Comparison of ENCODE assay signal across 9 cellular contexts in the genomic region with DNA sequence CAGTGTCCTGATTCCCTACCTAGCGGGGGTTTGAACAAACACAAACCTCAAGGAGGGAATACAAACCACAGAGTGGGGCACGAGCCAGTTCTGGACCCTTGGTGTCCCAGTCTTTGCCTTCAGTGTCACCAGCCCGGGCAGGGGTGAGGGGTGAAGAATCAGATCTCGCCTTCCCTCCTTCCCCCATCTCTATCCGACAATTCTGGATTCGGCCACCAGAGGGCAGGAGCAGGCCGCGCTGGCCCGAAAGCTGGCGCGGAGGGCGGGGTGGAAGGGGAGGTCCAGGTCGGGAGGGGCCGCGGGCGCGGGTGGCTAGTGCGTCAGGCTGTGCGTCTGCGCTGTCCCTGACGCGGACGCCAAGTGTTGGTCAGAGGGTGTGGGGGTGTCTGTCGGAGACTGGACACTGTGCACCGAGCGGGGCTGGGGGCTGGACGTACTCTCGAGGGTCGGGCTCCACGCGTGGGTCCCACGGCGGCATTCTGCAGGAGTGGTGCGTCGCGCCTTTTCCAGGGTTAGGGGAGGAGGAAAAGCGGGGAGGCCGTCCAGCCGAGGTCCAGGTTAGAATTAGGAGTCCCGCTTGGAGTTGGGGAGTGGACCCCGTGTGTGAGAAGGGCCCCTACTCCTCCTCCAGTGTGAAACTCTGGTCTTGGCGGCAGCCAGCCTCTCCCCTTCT. TPM values are rescaled to one million over a fixed set of nuclear protein-coding genes. Genes with fewer than 3 reads are reported as not detected.
DNase-seq lines count a peak whose midpoint lies in the region; ATAC-seq, FAIRE-seq and TF ChIP-seq lines count a peak whose summit lies in the region.
"Had no signal": no experiment of that assay in that cellular context is flagged by ENCODE, and none has a peak within 500 bp of the region (broad histone marks: within the 10 kb centered on the region; RNA-seq: fewer than 3 reads in every experiment).

No MANE protein-coding gene starts in this region.

- H2AFZ ChIP-seq in H1 (ENCODE audit: low read length): no peak overlapping the region

- no peaks in the 10 kb centered on the region for H3K79me2 ChIP-seq in H1 (ENCODE audit: control insufficient read depth in 1 of 2, insufficient read depth in 2 of 2, low read length in 2 of 2)
- no peaks in the 10 kb centered on the region for H3K79me2 ChIP-seq in mesendoderm (ENCODE audit: control insufficient read depth, insufficient read depth, low read length)

- H3K9me3 ChIP-seq in H1 (ENCODE audit: insufficient read depth in 2 of 2, low read depth in 1 of 2, low read length in 1 of 2): no peaks in the 10 kb centered on the region

- peak; percentile 85 for FAIRE-seq in H1 (lab: Jason Lieb, UNC)

- H3K4me2 ChIP-seq in H1 (ENCODE audit: insufficient read depth in 1 of 2, low read depth in 2 of 2, low read length in 2 of 2) (peak overlapping the region; percentile 3 to 63), mesendoderm (ENCODE audit: low read length) (peak overlapping the region; percentile 30)

- H2BK15ac ChIP-seq in H1 (ENCODE audit: low read length) (no peak overlapping the region), mesendoderm (replicated peaks; ENCODE audit: low read depth) (no peak overlapping the region)

- H3K23me2 ChIP-seq in H1 (ENCODE audit: low read depth, low read length): peaks cover 2% of the 10 kb centered on the region; the same call in 1 of the 2 replicates

- H2BK120ac ChIP-seq in H1 (replicated peaks; ENCODE audit: low read depth, low read length): no peak overlapping the region
- no peak overlapping the region for H2BK120ac ChIP-seq in mesendoderm (ENCODE audit: low read depth, low read length)

- peak; percentile 40 for DNase-seq in GM04504 (ENCODE audit: low read depth)
- DNase-seq in HK-2 (ENCODE audit: unreplicated experiment): peak; percentile 85
- peak; percentile 82 for DNase-seq in NCI-H748 treated with DMSO at 0.1 percent for 48 hours (lab: John Stamatoyannopoulos, UW)
- peak; percentile 95 for DNase-seq in activated CD8-positive, alpha-beta memory T cell treated with anti-CD3 and anti-CD28 coated beads for 24 hours
- DNase-seq in H1 (ENCODE audit: low read depth in 1 of 2, low spot score in 2 of 2): peak in 1 of 2 experiments; percentile 99
- DNase-seq in mesendoderm: peak; percentile 91
- peak; percentile 57 for DNase-seq in stimulated activated CD8-positive, alpha-beta memory T cell treated with anti-CD3 and anti-CD28 coated beads, Interleukin-12 subunit alpha, Interleukin-12 subunit beta, amount 100 ng/mL, for 4 hours (ENCODE audit: low read depth)

- TF ChIP-seq EP300 in H1 (IDR thresholded peaks at IDR 0.05; ENCODE audit: borderline replicate concordance in 1 of 2, low read depth in 2 of 2, low read length in 2 of 2): 0 out of 3 replicates have a peak, but pooled peaks of 1 of the 2 experiments have one; percentile 20

- no peak overlapping the region for H2BK12ac ChIP-seq in H1 (ENCODE audit: low read depth, low read length)

- H3K56ac ChIP-seq in H1 (replicated peaks; ENCODE audit: insufficient read length, low read depth, low read length) (no peak overlapping the region), mesendoderm (ENCODE audit: low read length) (peak overlapping the region; percentile 87)

- H3K36me3 ChIP-seq in H1 (ENCODE audit: control insufficient read depth in 2 of 4, insufficient read depth in 4 of 4, low read length in 3 of 4) (peaks cover 0 to 6% (median 0%) of the 10 kb centered on the region in 4 experiments; a peak in 1 of 8 replicates), mesendoderm (ENCODE audit: control insufficient read depth, insufficient read depth, low read length) (no peaks in the 10 kb centered on the region)

- peak in 2 of 3 experiments; percentile 88; a peak in 3 of 4 replicates for TF ChIP-seq CTCF in H1 (IDR thresholded peaks at IDR 0.05; ENCODE audit: control extremely low read depth in 1 of 3, insufficient read depth in 1 of 3, low read depth in 1 of 3, low read length in 3 of 3)

- H4K20me1 ChIP-seq in H1 (replicated peaks in 1 of 2; ENCODE audit: control insufficient read depth in 1 of 2, insufficient read depth in 2 of 2, low read length in 2 of 2): peaks cover 27 to 31% of the 10 kb centered on the region in 2 experiments

- H3K27me3 ChIP-seq in H1 (replicated peaks in 1 of 4; ENCODE audit: control insufficient read depth in 3 of 4, extremely low read depth in 1 of 4, insufficient read depth in 3 of 4, low read length in 3 of 4) (peaks cover 98 to 100% (median 99%) of the 10 kb centered on the region in 4 experiments), mesendoderm (ENCODE audit: insufficient read depth, low read length, poor library complexity) (peaks cover 44% of the 10 kb centered on the region)

- no peak for ATAC-seq in GM18909 (IDR thresholded peaks at IDR 0.05; ENCODE audit: poor library complexity, unreplicated experiment)

- H3K18ac ChIP-seq in H1 (ENCODE audit: extremely low read depth, low read length) (peak overlapping the region; percentile 48), mesendoderm (ENCODE audit: low read length) (peak overlapping the region; percentile 2)

- peak; percentile 79 to 89 for TF ChIP-seq RAD21 in H1 (IDR thresholded peaks at IDR 0.05 in 1 of 2, conservative IDR thresholded peaks at IDR 0.05 in 1 of 2; ENCODE audit: low read depth in 2 of 2, low read length in 2 of 2)

- no peaks in the 10 kb centered on the region for H3K79me1 ChIP-seq in H1 (ENCODE audit: low read depth, low read length)
- H3K79me1 ChIP-seq in mesendoderm (ENCODE audit: low read length): no peaks in the 10 kb centered on the region

- no peak overlapping the region for H4K91ac ChIP-seq in H1 (replicated peaks; ENCODE audit: insufficient read length, low read length)

- no peak for TF ChIP-seq POLR2A in H1 (IDR thresholded peaks at IDR 0.05; ENCODE audit: control extremely low read depth in 1 of 2, low read depth in 2 of 2, low read length in 2 of 2)

- H2BK5ac ChIP-seq in H1 (ENCODE audit: low read depth, low read length): no peak overlapping the region
- peak overlapping the region; percentile 20 for H2BK5ac ChIP-seq in mesendoderm (ENCODE audit: low read length)

- H3K23ac ChIP-seq in H1 (ENCODE audit: insufficient read length) (no peak overlapping the region), mesendoderm (ENCODE audit: low read length) (peak overlapping the region; percentile 15)

- CTCF ChIA-PET in H1 (lab: Charles Lee; ENCODE audit: partially characterized antibody): interaction anchor here (0.6 to 19.5 kb wide), 32 partner anchors 9 to 1897 kb away, joined by 3 to 284 read pairs (median 6); partner anchors contain the start of gene FEV

- H3K4me3 ChIP-seq in H1 (ENCODE audit: extremely low read depth in 1 of 4, insufficient read depth in 2 of 4, low read depth in 3 of 4, low read length in 4 of 4): peak overlapping the region in 3 of 4 experiments; percentile 27 to 49 (median 34); a peak in 4 of 8 replicates
- H3K4me3 ChIP-seq in mesendoderm (ENCODE audit: low read length): no peak overlapping the region

- H4K8ac ChIP-seq in H1 (ENCODE audit: extremely low read depth, insufficient read depth, low read length) (no peak overlapping the region), mesendoderm (ENCODE audit: low read depth, low read length) (no peak overlapping the region)

- POLR2A ChIA-PET in H1 (lab: Charles Lee; ENCODE audit: partially characterized antibody): no interaction called here

- no peak overlapping the region for H3K9ac ChIP-seq in H1 (replicated peaks in 1 of 4; ENCODE audit: extremely low read depth in 1 of 4, low read depth in 3 of 4, low read length in 3 of 4)
- H3K9ac ChIP-seq in mesendoderm (ENCODE audit: low read length): peak overlapping the region; percentile 60

- H3K14ac ChIP-seq in H1 (ENCODE audit: insufficient read length): no peak overlapping the region

- H2AK5ac ChIP-seq in H1 (ENCODE audit: low read depth, low read length) (no peak overlapping the region), mesendoderm (ENCODE audit: low read length) (no peak overlapping the region)

- H3K27ac ChIP-seq in H1 (ENCODE audit: low read depth, low read length) (no peak overlapping the region), mesendoderm (ENCODE audit: low read depth, low read length) (no peak overlapping the region)

- WGBS in H1 (ENCODE audit: extremely low coverage in 1 of 2, insufficient coverage in 1 of 2, insufficient read length in 1 of 2, insufficient replicate concordance in 2 of 2, low coverage in 1 of 2, low lambda C conversion rate in 2 of 2, missing lambda C conversion rate in 1 of 2), 2 experiments: 12% methylated on average over 27 of the region's 42 CpGs; no CpG with 5 or more reads in 1 of the 2 experiments
- WGBS in mesendoderm (ENCODE audit: extremely low coverage, insufficient coverage, low lambda C conversion rate): no CpG with 5 or more reads among the region's 42 CpGs

- H3K4me1 ChIP-seq in H1 (replicated peaks in 1 of 4; ENCODE audit: control insufficient read depth in 3 of 4, insufficient read depth in 4 of 4, low read length in 3 of 4): peaks cover 0 to 43% (median 26%) of the 10 kb centered on the region in 4 experiments; a peak in 6 of 7 replicates
- H3K4me1 ChIP-seq in mesendoderm (ENCODE audit: control insufficient read depth, low read depth, low read length): peaks cover 37% of the 10 kb centered on the region

- no peak overlapping the region for H2BK20ac ChIP-seq in H1 (ENCODE audit: low read length)

- H3K4ac ChIP-seq in H1 (replicated peaks; ENCODE audit: insufficient read length, low read depth, low read length) (no peak overlapping the region), mesendoderm (ENCODE audit: low read depth, low read length) (peak overlapping the region; percentile 44)

- H4K5ac ChIP-seq in H1 (ENCODE audit: insufficient read length, low read depth, low read length) (no peak overlapping the region), mesendoderm (ENCODE audit: low read length) (no peak overlapping the region)

RNA-seq across cellular contexts. Expression of gene CRYBA2, which starts 2.9 kb away (rescaled TPM):
- total RNA-seq in H1 (2021; fragmentation: NEBNext Ultra II Directional; extraction: Animal tissue kit (Norgen Biotek cat#: 25700)): not detected in 2 replicates
- polyA plus RNA-seq in H1 (2011; rRNA removed): not detected in 2 replicates
- not detected for polyA plus RNA-seq in H1 (2011; cell fraction: cytosol; rRNA removed)
- not detected for polyA plus RNA-seq in H1 (2011; cell fraction: nucleus; rRNA removed)
- polyA plus RNA-seq in H1 (2012, experiment 1 of 2): not detected in 4 replicates
- polyA plus RNA-seq in H1 (2012, experiment 2 of 2): not detected
- not detected for polyA plus RNA-seq in H1 (2013, experiment 1 of 2)
- polyA plus RNA-seq in H1 (2013, experiment 2 of 2): not detected
- polyA minus RNA-seq in H1 (2011; rRNA and poly(A)+ RNA removed): not detected in 2 replicates
- not detected for polyA minus RNA-seq in H1 (2011; cell fraction: cytosol; rRNA and poly(A)+ RNA removed)
- not detected for polyA minus RNA-seq in H1 (2011; cell fraction: nucleus; rRNA and poly(A)+ RNA removed)
- polyA plus RNA-seq in mesendoderm (2013, experiment 1 of 2): 0.10 TPM
- polyA plus RNA-seq in mesendoderm (2013, experiment 2 of 2): not detected
- total RNA-seq: temporal lobe had no signal

RNA-seq across cellular contexts. Expression of gene FEV, which starts 11.1 kb away (rescaled TPM):
- total RNA-seq in H1 (2021; fragmentation: NEBNext Ultra II Directional; extraction: Animal tissue kit (Norgen Biotek cat#: 25700)): not detected in 2 replicates
- not detected in 2 replicates for polyA plus RNA-seq in H1 (2011; rRNA removed)
- polyA plus RNA-seq in H1 (2011; cell fraction: cytosol; rRNA removed): not detected
- polyA plus RNA-seq in H1 (2011; cell fraction: nucleus; rRNA removed): not detected
- not detected in 4 replicates for polyA plus RNA-seq in H1 (2012, experiment 1 of 2)
- not detected for polyA plus RNA-seq in H1 (2012, experiment 2 of 2)
- not detected for polyA plus RNA-seq in H1 (2013, experiment 1 of 2)
- not detected for polyA plus RNA-seq in H1 (2013, experiment 2 of 2)
- not detected in 2 replicates for polyA minus RNA-seq in H1 (2011; rRNA and poly(A)+ RNA removed)
- polyA minus RNA-seq in H1 (2011; cell fraction: cytosol; rRNA and poly(A)+ RNA removed): not detected
- polyA minus RNA-seq in H1 (2011; cell fraction: nucleus; rRNA and poly(A)+ RNA removed): not detected
- 0.13 TPM for polyA plus RNA-seq in mesendoderm (2013, experiment 1 of 2)
- polyA plus RNA-seq in mesendoderm (2013, experiment 2 of 2): 0.10 TPM
- total RNA-seq: temporal lobe had no signal

RNA-seq across cellular contexts. Expression of gene CDK5R2, which starts 36.6 kb away (rescaled TPM):
- not detected in 2 replicates for total RNA-seq in H1 (2021; fragmentation: NEBNext Ultra II Directional; extraction: Animal tissue kit (Norgen Biotek cat#: 25700))
- polyA plus RNA-seq in H1 (2011; rRNA removed): 0.14 TPM in 2 replicates
- polyA plus RNA-seq in H1 (2011; cell fraction: cytosol; rRNA removed): 0.09 TPM
- polyA plus RNA-seq in H1 (2011; cell fraction: nucleus; rRNA removed): not detected
- 0.08 to 0.33 TPM (median 0.14 TPM) in 3 of 4 replicates, not detected in the other for polyA plus RNA-seq in H1 (2012, experiment 1 of 2)
- polyA plus RNA-seq in H1 (2012, experiment 2 of 2): not detected
- polyA plus RNA-seq in H1 (2013, experiment 1 of 2): 0.10 TPM
- 0.13 TPM for polyA plus RNA-seq in H1 (2013, experiment 2 of 2)
- 0.06 TPM in 1 of 2 replicates, not detected in the other for polyA minus RNA-seq in H1 (2011; rRNA and poly(A)+ RNA removed)
- polyA minus RNA-seq in H1 (2011; cell fraction: cytosol; rRNA and poly(A)+ RNA removed): not detected
- not detected for polyA minus RNA-seq in H1 (2011; cell fraction: nucleus; rRNA and poly(A)+ RNA removed)
- polyA plus RNA-seq in mesendoderm (2013, experiment 1 of 2): 0.11 TPM
- polyA plus RNA-seq in mesendoderm (2013, experiment 2 of 2): 0.15 TPM

RNA-seq across cellular contexts. Expression of gene CFAP65, which starts 45.2 kb away (rescaled TPM):
- 0.13 and 0.19 TPM in 2 replicates for total RNA-seq in H1 (2021; fragmentation: NEBNext Ultra II Directional; extraction: Animal tissue kit (Norgen Biotek cat#: 25700))
- 0.38 and 0.45 TPM in 2 replicates for polyA plus RNA-seq in H1 (2011; rRNA removed)
- 1.0 TPM for polyA plus RNA-seq in H1 (2011; cell fraction: cytosol; rRNA removed)
- 0.88 TPM for polyA plus RNA-seq in H1 (2011; cell fraction: nucleus; rRNA removed)
- polyA plus RNA-seq in H1 (2012, experiment 1 of 2): 0.32 to 0.68 TPM (median 0.52 TPM) in 4 replicates
- 0.33 TPM for polyA plus RNA-seq in H1 (2012, experiment 2 of 2)
- 0.18 TPM for polyA plus RNA-seq in H1 (2013, experiment 1 of 2)
- 0.18 TPM for polyA plus RNA-seq in H1 (2013, experiment 2 of 2)
- 0.35 and 0.76 TPM in 2 replicates for polyA minus RNA-seq in H1 (2011; rRNA and poly(A)+ RNA removed)
- polyA minus RNA-seq in H1 (2011; cell fraction: cytosol; rRNA and poly(A)+ RNA removed): not detected
- polyA minus RNA-seq in H1 (2011; cell fraction: nucleus; rRNA and poly(A)+ RNA removed): 0.20 TPM
- 0.22 TPM for polyA plus RNA-seq in mesendoderm (2013, experiment 1 of 2)
- polyA plus RNA-seq in mesendoderm (2013, experiment 2 of 2): 0.18 TPM
